In the genomic region with DNA sequence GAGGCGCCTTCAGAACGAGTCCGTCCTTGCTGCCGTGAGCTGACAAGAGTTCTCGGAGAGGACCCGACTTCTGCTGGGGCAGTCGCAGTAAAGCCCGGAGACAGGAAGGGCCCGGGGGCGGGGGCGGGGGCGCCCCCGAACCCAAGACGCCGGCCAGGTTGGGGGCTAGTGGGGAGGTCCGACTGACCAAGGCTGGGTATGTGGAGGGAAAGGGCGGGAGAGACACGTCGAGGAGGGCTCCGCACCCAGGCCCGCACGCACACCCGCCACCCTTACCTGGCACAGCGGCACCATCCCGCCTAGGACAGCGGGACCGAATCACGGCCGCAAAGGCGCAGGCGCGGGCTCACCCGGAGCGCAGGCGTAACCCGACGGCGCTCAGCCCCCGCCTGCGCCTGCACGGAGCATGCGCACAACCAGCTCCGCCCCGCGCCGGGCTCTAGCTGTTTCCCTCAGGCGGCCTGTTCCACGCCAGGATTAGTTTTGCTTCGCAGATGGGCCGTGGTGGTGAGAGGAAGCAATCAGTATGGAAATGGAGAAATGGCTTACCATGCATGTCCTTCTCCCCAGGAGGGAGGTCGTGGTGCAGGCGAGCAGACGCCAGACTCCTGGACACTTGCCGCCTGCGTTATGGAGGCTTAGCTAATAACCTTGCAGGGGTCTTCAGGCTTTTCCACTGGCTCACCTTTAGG, we compare ENCODE assay signal across 8 cellular contexts. TPM values are rescaled to one million over a fixed set of nuclear protein-coding genes. Genes with fewer than 3 reads are reported as not detected.
A peak's percentile ranks its signal among the peaks of the same experiment; 100 is the strongest.
DNase-seq lines count a peak whose midpoint lies in the region; ATAC-seq and TF ChIP-seq lines count a peak whose summit lies in the region.

A gene with protein sequence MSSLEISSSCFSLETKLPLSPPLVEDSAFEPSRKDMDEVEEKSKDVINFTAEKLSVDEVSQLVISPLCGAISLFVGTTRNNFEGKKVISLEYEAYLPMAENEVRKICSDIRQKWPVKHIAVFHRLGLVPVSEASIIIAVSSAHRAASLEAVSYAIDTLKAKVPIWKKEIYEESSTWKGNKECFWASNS (minus strand): TSS at position 322 of the 692 bp plus-strand sequence. CDS start 2,583 bp downstream, outside the sequence.

- TF ChIP-seq POLR2A in GM19193 (IDR thresholded peaks at IDR 0.05; ENCODE audit: extremely low read depth, insufficient read depth, insufficient read length) = peak; percentile 89

- peak; percentile 98 for ATAC-seq in HG03432 (IDR thresholded peaks at IDR 0.05; ENCODE audit: unreplicated experiment)

- DNase-seq in AML-193 (lab: John Stamatoyannopoulos, UW) = peak; percentile 85 to 87
- peak; percentile 87 for DNase-seq in NCI-H460 (ENCODE audit: extremely low read depth, low read depth)
- peak; percentile 91 for DNase-seq in activated CD4-positive, CD25-positive, alpha-beta regulatory T cell treated with anti-CD3 and anti-CD28 coated beads, Interleukin-2, amount 50 U/mL, for 72 hours
- peak; percentile 89 for DNase-seq in cerebellar cortex (ENCODE audit: low spot score)
- DNase-seq in islet precursor cell = peak; percentile 93
- peak; percentile 90 for DNase-seq in stimulated activated CD4-positive, alpha-beta T cell treated with anti-CD3 and anti-CD28 coated beads, Interleukin-12 subunit alpha, Interleukin-12 subunit beta, amount 100 ng/mL, for 4 hours

RNA-seq across cellular contexts. Expression of the gene that starts here (rescaled TPM):
- total RNA-seq in NCI-H460 (2014; rRNA removed; shearing (Covaris generic)) = 50.1 and 53.7 TPM in 2 replicates
- polyA plus RNA-seq in NCI-H460 (2014; cell fraction: nucleus; rRNA removed) = 29.3 and 36.4 TPM in 2 replicates

Comparison
In these comparisons a context has a peak if more than half of its experiments do, and no peak if none do; other contexts are left out.
1. Peak in every context shown above with its lines: DNase-seq and ATAC-seq.